Comparison of ENCODE assay signal across 8 cellular contexts in the genomic region with DNA sequence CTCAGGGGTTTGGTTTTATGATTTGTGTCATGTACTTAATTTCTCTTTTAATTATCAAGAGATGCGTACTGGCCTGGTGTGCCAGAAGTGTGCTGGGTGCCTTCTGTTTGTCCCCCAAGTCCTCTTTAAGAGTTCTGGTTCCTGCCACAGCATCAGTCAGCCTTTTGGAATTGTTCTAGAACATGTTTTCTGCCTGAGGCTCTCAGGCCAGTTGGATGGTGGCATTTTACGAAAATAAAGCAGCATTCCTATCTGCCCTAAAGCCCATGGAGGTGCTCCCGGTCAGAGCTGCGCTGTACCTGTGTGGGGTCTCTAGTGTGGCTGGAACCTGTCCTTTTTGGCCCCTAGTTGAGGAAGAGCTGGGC. TPM values are rescaled to one million over a fixed set of nuclear protein-coding genes. Genes with fewer than 3 reads are reported as not detected.
DNase-seq lines count a peak whose midpoint lies in the region; ATAC-seq and TF ChIP-seq lines count a peak whose summit lies in the region.

No MANE protein-coding gene starts in this region.

- DNase-seq in activated T-cell treated with anti-CD3 and anti-CD28 coated beads, Interleukin-2, amount 50 U/mL, for 72 hours = no peak
- DNase-seq in activated T-cell treated with anti-CD3 and anti-CD28 coated beads, Interleukin-2, amount 50 U/mL, for 1 hour = no peak
- no peak for DNase-seq in mesothelial cell of epicardium (ENCODE audit: low spot score in 2 of 2, unreplicated experiment in 2 of 2)
- DNase-seq in transverse colon = no peak
- no peak for DNase-seq in NCI-H2081 (lab: John Stamatoyannopoulos, UW)
- DNase-seq in NCI-H510A treated with DMSO at 0.1 percent for 48 hours (lab: John Stamatoyannopoulos, UW) = no peak
- DNase-seq in NCI-H187 (lab: John Stamatoyannopoulos, UW) = no peak

- H3K4me1 ChIP-seq in transverse colon = peaks cover 39 to 74% (median 58%) of the 10 kb centered on the region in 4 donors

- H3K4me3 Mint-ChIP-seq in activated T-cell treated with anti-CD3 and anti-CD28 coated beads, Interleukin-2, amount 50 U/mL, for 72 hours = peak overlapping the region; percentile 87 to 89
- H3K4me3 Mint-ChIP-seq in brain (peak overlapping the region; percentile 3 to 84 (median 58)), mesothelial cell of epicardium (peak overlapping the region; percentile 24)

- peak overlapping the region; percentile 58 to 81 (median 75) for H3K27ac ChIP-seq in transverse colon

- 88% methylated on average over 4 of the region's 4 CpGs; no CpG with 5 or more reads in 1 of the 2 donors for WGBS in transverse colon (ENCODE audit: low coverage in 1 of 2), 2 donors

- TF ChIP-seq POLR2A in transverse colon (IDR thresholded peaks at IDR 0.05) = no peak

- H3K9me3 Mint-ChIP-seq in activated T-cell treated with anti-CD3 and anti-CD28 coated beads, Interleukin-2, amount 50 U/mL, for 72 hours = peaks cover 2 to 3% of the 10 kb centered on the region in 2 donors
- peaks cover 4 to 10% (median 8%) of the 10 kb centered on the region in 5 experiments for H3K9me3 Mint-ChIP-seq in brain
- H3K9me3 Mint-ChIP-seq in mesothelial cell of epicardium = no peaks in the 10 kb centered on the region

- TF ChIP-seq CTCF in brain (conservative IDR thresholded peaks at IDR 0.05) (no peak), mesothelial cell of epicardium (IDR thresholded peaks at IDR 0.05; ENCODE audit: unreplicated experiment) (no peak), transverse colon (IDR thresholded peaks at IDR 0.05) (no peak)

- H3K4me1 Mint-ChIP-seq in activated T-cell treated with anti-CD3 and anti-CD28 coated beads, Interleukin-2, amount 50 U/mL, for 72 hours (ENCODE audit: low read depth) = peaks cover 81% of the 10 kb centered on the region
- H3K4me1 Mint-ChIP-seq in brain (peaks cover 89% of the 10 kb centered on the region), mesothelial cell of epicardium (peaks cover 82% of the 10 kb centered on the region)

- peak overlapping the region; percentile 76 for H3K27ac Mint-ChIP-seq in activated T-cell treated with anti-CD3 and anti-CD28 coated beads, Interleukin-2, amount 50 U/mL, for 72 hours
- H3K27ac Mint-ChIP-seq in brain = peak overlapping the region; percentile 91 to 97 (median 93)
- H3K27ac Mint-ChIP-seq in mesothelial cell of epicardium = peak overlapping the region; percentile 95

- peaks cover 0 to 13% (median 4%) of the 10 kb centered on the region in 4 donors for H3K36me3 ChIP-seq in transverse colon

- no peak for TF ChIP-seq EP300 in transverse colon (IDR thresholded peaks at IDR 0.05; ENCODE audit: low read depth)

- no peak overlapping the region for H3K4me3 ChIP-seq in transverse colon

- H3K9me3 ChIP-seq in transverse colon = no peaks in the 10 kb centered on the region

- H3K36me3 Mint-ChIP-seq in activated T-cell treated with anti-CD3 and anti-CD28 coated beads, Interleukin-2, amount 50 U/mL, for 72 hours (ENCODE audit: insufficient read depth in 2 of 2) = peaks cover 10 to 16% of the 10 kb centered on the region in 2 donors
- H3K36me3 Mint-ChIP-seq in brain (peaks cover 21% of the 10 kb centered on the region), mesothelial cell of epicardium (peaks cover 12% of the 10 kb centered on the region)

- no peak for ATAC-seq in activated T-cell treated with anti-CD3 and anti-CD28 coated beads, Interleukin-2, amount 50 U/mL, for 72 hours (replicated peaks in 1 of 2)

- no peaks in the 10 kb centered on the region for H3K27me3 ChIP-seq in transverse colon

- intact Hi-C loops in transverse colon (cut with DNase I; ENCODE audit: low total_unique reads) = no loop called here

- no peaks in the 10 kb centered on the region for H3K27me3 Mint-ChIP-seq in activated T-cell treated with anti-CD3 and anti-CD28 coated beads, Interleukin-2, amount 50 U/mL, for 72 hours (ENCODE audit: low read depth)
- no peaks in the 10 kb centered on the region for H3K27me3 Mint-ChIP-seq in brain
- H3K27me3 Mint-ChIP-seq in mesothelial cell of epicardium (ENCODE audit: low read depth) = no peaks in the 10 kb centered on the region

- in situ Hi-C loops in transverse colon (cut with MboI; ENCODE audit: low pct_ligation_motif_present in 1 of 4, low pct_unique_long_range_greater_than_20kb in 1 of 4, low sequenced_read_pairs in 3 of 4) = no loop called here

RNA-seq across cellular contexts. Expression of gene TSSK6, which starts 54.1 kb away (rescaled TPM):
- total RNA-seq in activated T-cell treated with anti-CD3 and anti-CD28 coated beads, Interleukin-2, amount 50 U/mL, for 72 hours = 1 to 10 TPM; 5.0 to 5.6 TPM
- polyA plus RNA-seq in brain (ENCODE audit: insufficient read depth, low read depth, low replicate concordance) = 2.7 TPM
- total RNA-seq in mesothelial cell of epicardium (1.9 to 2.3 TPM (median 2.1 TPM) in 3 replicates), transverse colon (10 to 100 TPM in 2 of 4 donors, 1 to 10 TPM in 2; 2.6 to 10.5 (median 6.8) TPM)

RNA-seq across cellular contexts. Expression of gene NDUFA13, which starts 54.7 kb away (rescaled TPM):
- 100 to 1,000 TPM; 229 to 263 TPM for total RNA-seq in activated T-cell treated with anti-CD3 and anti-CD28 coated beads, Interleukin-2, amount 50 U/mL, for 72 hours
- polyA plus RNA-seq in brain (ENCODE audit: insufficient read depth, low read depth, low replicate concordance) = 379 TPM
- 338 to 343 TPM (median 342 TPM) in 3 replicates for total RNA-seq in mesothelial cell of epicardium
- total RNA-seq in transverse colon = 100 to 1,000 TPM in 1 of 4 donors, 10 to 100 TPM in 3; 21.1 to 100 (median 76.0) TPM

RNA-seq across cellular contexts. Expression of gene GATAD2A, which starts 55.8 kb away (rescaled TPM):
- total RNA-seq in activated T-cell treated with anti-CD3 and anti-CD28 coated beads, Interleukin-2, amount 50 U/mL, for 72 hours = 100 to 1,000 TPM; 100 to 126 TPM
- 40.0 TPM for polyA plus RNA-seq in brain (ENCODE audit: insufficient read depth, low read depth, low replicate concordance)
- total RNA-seq in mesothelial cell of epicardium (112 to 113 TPM (median 113 TPM) in 3 replicates), transverse colon (100 to 1,000 TPM in 1 of 4 donors, 10 to 100 TPM in 3; 45.6 to 102 (median 65.7) TPM)

Comparison
In these comparisons a context has a peak if more than half of its experiments do, and no peak if none do; other contexts are left out.
1. H3K4me3 Mint-ChIP-seq: peak in every context shown above with its lines; median percentile 88 in activated T-cell treated with anti-CD3 and anti-CD28 coated beads, Interleukin-2, amount 50 U/mL, for 72 hours; 58 in brain; 24 in mesothelial cell of epicardium.